ENCODE assay signal across 13 cellular contexts in the genomic region with DNA sequence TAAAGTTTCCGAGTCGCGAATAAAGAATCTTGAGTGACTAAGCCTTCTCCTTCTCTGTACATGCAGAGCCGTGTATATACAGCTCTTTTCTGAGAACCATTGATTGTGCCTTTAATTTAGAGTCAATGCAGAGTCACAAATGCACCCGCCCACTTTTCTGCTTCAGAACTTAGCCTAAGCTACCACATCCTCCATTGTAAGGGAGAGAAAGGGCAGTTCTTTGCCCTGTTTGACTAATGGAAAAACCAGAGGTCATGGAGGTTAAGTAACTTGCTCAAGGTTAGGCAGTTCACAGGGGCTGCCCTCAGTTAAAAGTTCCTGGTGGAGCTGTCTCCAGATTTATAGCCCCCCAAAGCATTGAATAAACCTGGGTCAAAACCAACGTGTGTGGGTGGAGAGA.
A peak's percentile ranks its signal among the peaks of the same experiment; 100 is the strongest.
DNase-seq lines count a peak whose midpoint lies in the region; ATAC-seq and TF ChIP-seq lines count a peak whose summit lies in the region.
"Had no signal": no experiment of that assay in that cellular context is flagged by ENCODE, and none has a peak within 500 bp of the region (broad histone marks: within the 10 kb centered on the region; RNA-seq: fewer than 3 reads in every experiment).

No MANE protein-coding gene starts in this region.

- peaks cover 2% of the 10 kb centered on the region for H3K36me3 Mint-ChIP-seq in activated T-cell treated with anti-CD3 and anti-CD28 coated beads, Interleukin-2, amount 50 U/mL, for 24 hours (ENCODE audit: low read depth)
- H3K36me3 Mint-ChIP-seq in T-helper 1 cell treated with Interleukin-12 subunit alpha and Interleukin-12 subunit beta and Interleukin-4 antibody, amounts not matched to agents 30 μg/mL and 1 μg/mL, for 36 hours (ENCODE audit: low read depth) = peaks cover 12% of the 10 kb centered on the region

- in situ Hi-C loops in GM13976 (cut with MboI; ENCODE audit: low sequenced_read_pairs, unreplicated experiment) = no loop called here

- no peaks in the 10 kb centered on the region for H3K27me3 ChIP-seq in foreskin keratinocyte
- H3K27me3 ChIP-seq: upper lobe of left lung had no signal

- TF ChIP-seq CTCF in foreskin keratinocyte (conservative IDR thresholded peaks at IDR 0.05) (no peak), GM13976 (IDR thresholded peaks at IDR 0.05; ENCODE audit: borderline replicate concordance, control extremely low read depth, extremely low read depth, insufficient read depth, missing control alignments) (no peak)

- no peaks in the 10 kb centered on the region for H3K9me3 Mint-ChIP-seq in activated T-cell treated with anti-CD3 and anti-CD28 coated beads, Interleukin-2, amount 50 U/mL, for 24 hours
- no peaks in the 10 kb centered on the region for H3K9me3 Mint-ChIP-seq in T-helper 1 cell treated with Interleukin-12 subunit alpha and Interleukin-12 subunit beta and Interleukin-4 antibody, amounts not matched to agents 30 μg/mL and 1 μg/mL, for 36 hours
- peaks cover 5 to 11% of the 10 kb centered on the region in 2 donors for H3K9me3 Mint-ChIP-seq in stimulated activated naive CD8-positive, alpha-beta T cell treated with anti-CD3 and anti-CD28 coated beads, Interleukin-15, amount 100 ng/mL, for 72 hours

- H3K4me1 ChIP-seq in foreskin keratinocyte = peaks cover 16% of the 10 kb centered on the region

- H3K4me3 Mint-ChIP-seq in activated T-cell treated with anti-CD3 and anti-CD28 coated beads, Interleukin-2, amount 50 U/mL, for 24 hours = no peak overlapping the region
- H3K4me3 Mint-ChIP-seq in T-helper 1 cell treated with Interleukin-12 subunit alpha and Interleukin-12 subunit beta and Interleukin-4 antibody, amounts not matched to agents 30 μg/mL and 1 μg/mL, for 36 hours = peak overlapping the region; percentile 30
- peak overlapping the region in 1 of 2 donors; percentile 42 for H3K4me3 Mint-ChIP-seq in stimulated activated naive CD8-positive, alpha-beta T cell treated with anti-CD3 and anti-CD28 coated beads, Interleukin-15, amount 100 ng/mL, for 72 hours

- H3K27ac Mint-ChIP-seq in activated T-cell treated with anti-CD3 and anti-CD28 coated beads, Interleukin-2, amount 50 U/mL, for 24 hours = peak overlapping the region; percentile 81
- peak overlapping the region; percentile 62 for H3K27ac Mint-ChIP-seq in T-helper 1 cell treated with Interleukin-12 subunit alpha and Interleukin-12 subunit beta and Interleukin-4 antibody, amounts not matched to agents 30 μg/mL and 1 μg/mL, for 36 hours
- H3K27ac Mint-ChIP-seq in stimulated activated naive CD8-positive, alpha-beta T cell treated with anti-CD3 and anti-CD28 coated beads, Interleukin-15, amount 100 ng/mL, for 72 hours = peak overlapping the region; percentile 81 to 87

- peak overlapping the region; percentile 28 for H3K27ac ChIP-seq in foreskin keratinocyte

- no peak for DNase-seq in activated T-cell treated with anti-CD3 and anti-CD28 coated beads, Interleukin-2, amount 50 U/mL, for 24 hours
- DNase-seq in activated T-cell treated with anti-CD3 and anti-CD28 coated beads for 4 hours (no peak), foreskin keratinocyte (peak in 1 of 2 donors; percentile 38), GM13976 (ENCODE audit: low spot score) (no peak)
- DNase-seq in stimulated activated naive CD8-positive, alpha-beta T cell treated with anti-CD3 and anti-CD28 coated beads, Interleukin-15, amount 100 ng/mL, for 72 hours = peak; percentile 36 to 64
- DNase-seq: DMS 273 treated with DMSO at 0.1 percent for 48 hours, lower lobe of right lung, NCI-H1092 treated with DMSO at 0.1 percent for 48 hours, NCI-H510A, upper lobe of left lung had no signal

- H3K4me1 Mint-ChIP-seq in activated T-cell treated with anti-CD3 and anti-CD28 coated beads, Interleukin-2, amount 50 U/mL, for 24 hours (ENCODE audit: low read depth) = peaks cover 78% of the 10 kb centered on the region
- peaks cover 52% of the 10 kb centered on the region for H3K4me1 Mint-ChIP-seq in T-helper 1 cell treated with Interleukin-12 subunit alpha and Interleukin-12 subunit beta and Interleukin-4 antibody, amounts not matched to agents 30 μg/mL and 1 μg/mL, for 36 hours (ENCODE audit: low read depth)
- H3K4me1 Mint-ChIP-seq in stimulated activated naive CD8-positive, alpha-beta T cell treated with anti-CD3 and anti-CD28 coated beads, Interleukin-15, amount 100 ng/mL, for 72 hours = peaks cover 80% of the 10 kb centered on the region

- ATAC-seq in foreskin keratinocyte = no peak
- peak; percentile 81 for ATAC-seq in stimulated activated naive CD8-positive, alpha-beta T cell treated with anti-CD3 and anti-CD28 coated beads, Interleukin-15, amount 100 ng/mL, for 72 hours
- no peak for ATAC-seq in GM18867 (IDR thresholded peaks at IDR 0.05; ENCODE audit: unreplicated experiment)
- no peak for ATAC-seq in GM18502 (IDR thresholded peaks at IDR 0.05; ENCODE audit: poor library complexity, unreplicated experiment)
- ATAC-seq: lower lobe of right lung had no signal

- no peaks in the 10 kb centered on the region for H3K27me3 Mint-ChIP-seq in activated T-cell treated with anti-CD3 and anti-CD28 coated beads, Interleukin-2, amount 50 U/mL, for 24 hours
- no peaks in the 10 kb centered on the region for H3K27me3 Mint-ChIP-seq in T-helper 1 cell treated with Interleukin-12 subunit alpha and Interleukin-12 subunit beta and Interleukin-4 antibody, amounts not matched to agents 30 μg/mL and 1 μg/mL, for 36 hours (ENCODE audit: low read depth)
- H3K27me3 Mint-ChIP-seq in stimulated activated naive CD8-positive, alpha-beta T cell treated with anti-CD3 and anti-CD28 coated beads, Interleukin-15, amount 100 ng/mL, for 72 hours = no peaks in the 10 kb centered on the region

Comparison
In these comparisons a context has a peak if more than half of its experiments do, and no peak if none do; other contexts are left out.
1. DNase-seq: peak in stimulated activated naive CD8-positive, alpha-beta T cell treated with anti-CD3 and anti-CD28 coated beads, Interleukin-15, amount 100 ng/mL, for 72 hours (2 of 2); none in activated T-cell treated with anti-CD3 and anti-CD28 coated beads, Interleukin-2, amount 50 U/mL, for 24 hours (single experiment), activated T-cell treated with anti-CD3 and anti-CD28 coated beads for 4 hours (single experiment) and GM13976 (single experiment).
2. Peak in every context shown above with its lines, with median percentiles within 50 percentile points of each other: H3K27ac Mint-ChIP-seq.